22 cellular contexts compared by ENCODE assay signal in genomic region chr2:62407838-62408589, GRCh38.
A peak's percentile ranks its signal among the peaks of the same experiment; 100 is the strongest.
DNase-seq lines count a peak whose midpoint lies in the region; FAIRE-seq and TF ChIP-seq lines count a peak whose summit lies in the region.
"Had no signal": no experiment of that assay in that cellular context is flagged by ENCODE, and none has a peak within 500 bp of the region (broad histone marks: within the 10 kb centered on the region; RNA-seq: fewer than 3 reads in every experiment).

No MANE protein-coding gene starts in this region.

- H3K27me3 Mint-ChIP-seq in activated naive CD4-positive, alpha-beta T cell treated with anti-CD3 and anti-CD28 coated beads, Interleukin-2, amount 10 ng/mL, durations not matched to agents 7 days and 5 days, result peaks cover 4% of the 10 kb centered on the region

- no CpG with 5 or more reads among the region's 15 CpGs for WGBS in trophoblast cell (ENCODE audit: extremely low coverage, insufficient coverage, insufficient read length)

- no peak overlapping the region for H3K4me3 Mint-ChIP-seq in activated naive CD4-positive, alpha-beta T cell treated with anti-CD3 and anti-CD28 coated beads, Interleukin-2, amount 10 ng/mL, durations not matched to agents 7 days and 5 days
- H3K4me3 Mint-ChIP-seq: CD8-positive, alpha-beta memory T cell had no signal

- H3K4me1 ChIP-seq in OCI-LY7 (ENCODE audit: insufficient read depth, low read length, poor library complexity, severe bottlenecking) (peaks cover 28% of the 10 kb centered on the region), trophoblast cell (ENCODE audit: control insufficient read depth in 1 of 2, insufficient read depth in 2 of 2, low read length in 2 of 2) (peaks cover 24 to 27% of the 10 kb centered on the region in 2 experiments)

- no peak overlapping the region for H3K4me2 ChIP-seq in OCI-LY7 (ENCODE audit: low read length)
- H3K4me2 ChIP-seq in trophoblast cell (ENCODE audit: low read length), result no peak overlapping the region

- H2AK5ac ChIP-seq in trophoblast cell (ENCODE audit: low read length), result no peak overlapping the region

- H3K9me3 Mint-ChIP-seq in activated naive CD4-positive, alpha-beta T cell treated with anti-CD3 and anti-CD28 coated beads, Interleukin-2, amount 10 ng/mL, durations not matched to agents 7 days and 5 days, result no peaks in the 10 kb centered on the region

- H3K23ac ChIP-seq in trophoblast cell (ENCODE audit: low read length), result no peak overlapping the region

- no peaks in the 10 kb centered on the region for H3K9me3 ChIP-seq in OCI-LY7 (ENCODE audit: low read length)
- H3K9me3 ChIP-seq in trophoblast cell (ENCODE audit: insufficient read depth, low read depth, low read length), result no peaks in the 10 kb centered on the region
- H3K9me3 ChIP-seq: SJSA1 had no signal

- H2BK120ac ChIP-seq in trophoblast cell (ENCODE audit: insufficient read depth, low read length, poor library complexity), result no peak overlapping the region

- H3K4ac ChIP-seq in trophoblast cell (ENCODE audit: low read depth, low read length), result no peak overlapping the region

- H4K20me1 ChIP-seq in OCI-LY7 (ENCODE audit: insufficient read depth, low read length), result no peaks in the 10 kb centered on the region

- no peak overlapping the region for H3K9ac ChIP-seq in trophoblast cell (ENCODE audit: low read length)

- BruUV-seq in OCI-LY7 (replicated peaks; lab: Mats Ljungman, UMichigan), result no TSS peak

- H2BK12ac ChIP-seq in trophoblast cell (ENCODE audit: low read length), result peak overlapping the region; percentile 40

- H3K36me3 ChIP-seq in OCI-LY7 (ENCODE audit: insufficient read depth, low read length) (no peaks in the 10 kb centered on the region; the same call in 1 of the 2 replicates), trophoblast cell (ENCODE audit: control insufficient read depth in 1 of 2, insufficient read depth in 2 of 2, low read length in 2 of 2) (no peaks in the 10 kb centered on the region)
- H3K36me3 ChIP-seq: SJSA1 had no signal

- H3K4me3 ChIP-seq in OCI-LY7 (ENCODE audit: low read depth, low read length, poor library complexity, severe bottlenecking) (no peak overlapping the region), trophoblast cell (ENCODE audit: low read depth, low read length) (no peak overlapping the region)
- H3K4me3 ChIP-seq: SJSA1 had no signal

- TF ChIP-seq POLR2A in GM12891 (IDR thresholded peaks at IDR 0.05; ENCODE audit: low read depth, low read length), result no peak
- TF ChIP-seq POLR2A in GM12892 (IDR thresholded peaks at IDR 0.05; ENCODE audit: low read depth, low read length), result no peak

- H3K79me2 ChIP-seq in OCI-LY7 (ENCODE audit: insufficient read depth, low read depth, low read length) (no peaks in the 10 kb centered on the region), trophoblast cell (ENCODE audit: control insufficient read depth, insufficient read depth, low read length, poor library complexity) (no peaks in the 10 kb centered on the region)

- no peak overlapping the region for H2BK5ac ChIP-seq in trophoblast cell (ENCODE audit: low read depth, low read length, poor library complexity)

- H3K79me1 ChIP-seq in trophoblast cell (ENCODE audit: low read length), result peaks cover 21% of the 10 kb centered on the region

- no peak overlapping the region for H4K8ac ChIP-seq in trophoblast cell (ENCODE audit: low read depth, low read length)

- H3K36me3 Mint-ChIP-seq in activated naive CD4-positive, alpha-beta T cell treated with anti-CD3 and anti-CD28 coated beads, Interleukin-2, amount 10 ng/mL, durations not matched to agents 7 days and 5 days, result no peaks in the 10 kb centered on the region
- H3K36me3 Mint-ChIP-seq: CD8-positive, alpha-beta memory T cell had no signal

- intact Hi-C loops in OCI-LY7 (cut with micrococcal nuclease; ENCODE audit: unreplicated experiment), result no loop called here

- no peaks in the 10 kb centered on the region for H3K9me2 ChIP-seq in OCI-LY7 (ENCODE audit: insufficient read depth, low read length)

- no peak for TF ChIP-seq CTCF in OCI-LY7 (conservative IDR thresholded peaks at IDR 0.05; ENCODE audit: low read length)

- peaks cover 2% of the 10 kb centered on the region for H3K4me1 Mint-ChIP-seq in activated naive CD4-positive, alpha-beta T cell treated with anti-CD3 and anti-CD28 coated beads, Interleukin-2, amount 10 ng/mL, durations not matched to agents 7 days and 5 days

- no peaks in the 10 kb centered on the region for H3K27me3 ChIP-seq in trophoblast cell (ENCODE audit: insufficient read depth, low read length)
- H3K27me3 ChIP-seq: SJSA1 had no signal

- no peak overlapping the region for H3K27ac ChIP-seq in OCI-LY7 (ENCODE audit: low read depth, low read length, poor library complexity, severe bottlenecking)
- no peak overlapping the region for H3K27ac ChIP-seq in trophoblast cell (ENCODE audit: low read depth, low read length)
- H3K27ac ChIP-seq: RWPE1, SJSA1 had no signal

- no peak for DNase-seq in GM12891 (ENCODE audit: insufficient read length, low spot score)
- peak; percentile 43 for DNase-seq in OCI-LY7 (ENCODE audit: low spot score)
- DNase-seq in kidney tubule cell (ENCODE audit: low spot score), result peak; percentile 33
- DNase-seq in trophoblast cell, result no peak
- DNase-seq in epidermal melanocyte (ENCODE audit: insufficient read length, low spot score), result no peak
- DNase-seq in RCC 7860 (ENCODE audit: low spot score), result no peak
- no peak for DNase-seq in GM12892 (ENCODE audit: insufficient read length)
- no peak for DNase-seq in activated naive CD4-positive, alpha-beta T cell treated with anti-CD3 and anti-CD28 coated beads, Interleukin-2, amount 10 ng/mL, durations not matched to agents 7 days and 5 days
- DNase-seq: ACHN; C1 segment of cervical spinal cord; CD8-positive, alpha-beta memory T cell; GDM1; KBM-7; NCI-H1105; NCI-H2081; NCI-H446 treated with DMSO at 0.1 percent for 48 hours; NCI-H69; NK-92 treated with Interleukin-12 subunit alpha and Interleukin-12 subunit beta, amount 100 ng/mL, for 24 hours had no signal

- CTCF ChIA-PET in OCI-LY7 (lab: Charles Lee; ENCODE audit: unreplicated experiment), result no interaction called here
- CTCF ChIA-PET in activated naive CD4-positive, alpha-beta T cell treated with anti-CD3 and anti-CD28 coated beads, Interleukin-2, amount 10 ng/mL, durations not matched to agents 7 days and 5 days (lab: Charles Lee), result interaction anchor here (0.6 to 7.9 kb wide), 3 partner anchors 252 to 567 kb away, joined by 3 to 74 read pairs (median 3); no protein-coding TSS in a partner anchor

- POLR2A ChIA-PET in OCI-LY7 (lab: Charles Lee), result interaction anchor here (0.7 to 1.1 kb wide), 5 partner anchors 25 to 615 kb away, joined by 3 to 7 read pairs (median 4); no protein-coding TSS in a partner anchor

- H3K27ac Mint-ChIP-seq in activated naive CD4-positive, alpha-beta T cell treated with anti-CD3 and anti-CD28 coated beads, Interleukin-2, amount 10 ng/mL, durations not matched to agents 7 days and 5 days, result no peak overlapping the region

- FAIRE-seq in GM12891 (lab: Jason Lieb, UNC) (peak; percentile 52), RCC 7860 (lab: Jason Lieb, UNC) (no peak), GM12892 (lab: Jason Lieb, UNC) (no peak)
- FAIRE-seq: D721Med, GM19239 had no signal

- no peak overlapping the region for H3K18ac ChIP-seq in trophoblast cell (ENCODE audit: low read length)

- H4K91ac ChIP-seq in trophoblast cell (ENCODE audit: low read depth, low read length), result no peak overlapping the region

- H4K12ac ChIP-seq in trophoblast cell (ENCODE audit: low read depth, low read length), result no peak overlapping the region

- no peak overlapping the region for H3K14ac ChIP-seq in trophoblast cell (ENCODE audit: low read length)

- H2AFZ ChIP-seq in OCI-LY7 (ENCODE audit: low read length) (no peak overlapping the region), trophoblast cell (ENCODE audit: insufficient read depth, low read length, poor library complexity) (no peak overlapping the region)

TF ChIP-seq in GM12891, 5 proteins besides CTCF, POLR2A, EP300 and RAD21:
- TF ChIP-seq POU2F2 (IDR thresholded peaks at IDR 0.05; ENCODE audit: low read depth, low read length), result no peak
- peak; percentile 74 for TF ChIP-seq SPI1 (IDR thresholded peaks at IDR 0.05; ENCODE audit: low read depth, low read length)

Comparison
In these comparisons a context has a peak if more than half of its experiments do, and no peak if none do; other contexts are left out.
1. DNase-seq: peak in OCI-LY7 (single experiment) and kidney tubule cell (single experiment); none in GM12891 (single experiment), trophoblast cell (0 of 2), epidermal melanocyte (single experiment), RCC 7860 (single experiment), GM12892 (single experiment) and activated naive CD4-positive, alpha-beta T cell treated with anti-CD3 and anti-CD28 coated beads, Interleukin-2, amount 10 ng/mL, durations not matched to agents 7 days and 5 days (single experiment).